18 cellular contexts compared by ENCODE assay signal in the genomic region with DNA sequence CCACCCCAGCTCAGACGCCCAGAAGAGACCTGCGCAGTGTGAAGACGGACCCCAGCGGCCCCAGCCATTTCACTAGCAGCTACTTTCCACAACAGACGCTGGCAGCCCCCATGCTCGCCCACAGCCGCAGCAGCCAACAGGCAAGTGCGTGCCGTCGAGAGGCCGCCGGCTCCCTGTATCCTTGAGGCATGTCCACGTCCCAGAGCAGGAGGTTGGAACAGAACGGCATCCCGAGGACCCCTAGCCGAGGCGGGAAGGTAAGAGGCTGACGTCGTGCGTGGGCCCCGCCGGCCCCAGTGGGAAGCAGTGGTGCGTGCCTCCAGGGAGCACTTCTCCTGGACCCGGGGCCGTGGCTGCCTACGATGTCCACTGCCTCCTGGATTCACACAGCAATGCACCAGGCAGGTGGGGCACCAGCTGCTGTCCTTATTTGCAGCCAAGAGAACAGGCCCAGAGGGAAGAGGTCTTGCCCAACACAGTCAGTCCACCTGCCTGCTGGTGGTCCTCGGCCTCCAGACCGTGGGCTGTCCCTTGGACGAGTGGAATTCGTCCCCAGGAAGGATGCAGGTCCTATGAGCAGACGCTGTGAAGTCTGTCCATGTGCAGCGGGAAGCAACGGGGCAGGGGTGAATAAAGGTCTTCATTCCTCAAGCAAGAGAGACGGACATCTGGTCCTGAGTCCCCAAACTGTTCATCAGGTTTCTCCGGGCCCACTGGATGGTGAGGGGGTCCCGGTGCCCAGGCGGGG. TPM values are rescaled to one million over a fixed set of nuclear protein-coding genes. Genes with fewer than 3 reads are reported as not detected.
DNase-seq lines count a peak whose midpoint lies in the region; ATAC-seq, FAIRE-seq and TF ChIP-seq lines count a peak whose summit lies in the region.
"Had no signal": no experiment of that assay in that cellular context is flagged by ENCODE, and none has a peak within 500 bp of the region (broad histone marks: within the 10 kb centered on the region; RNA-seq: fewer than 3 reads in every experiment).

No MANE protein-coding gene starts in this region.

- no peaks in the 10 kb centered on the region for H4K20me1 ChIP-seq in GM12878 (ENCODE audit: control insufficient read depth, insufficient read depth)

- no peaks in the 10 kb centered on the region for H3K79me2 ChIP-seq in GM12878 (ENCODE audit: control insufficient read depth, insufficient read depth, low read length)

- no TSS peak for BruUV-seq in GM12878 (replicated peaks; lab: Mats Ljungman, UMichigan)

- intact Hi-C loops in activated CD4-positive, alpha-beta memory T cell treated with anti-CD3 and anti-CD28 coated beads for 36 hours (cut with micrococcal nuclease) = no loop called here
- intact Hi-C loops in GM12878 (cut with micrococcal nuclease; ENCODE audit: unreplicated experiment) = no loop called here

- no peaks in the 10 kb centered on the region for H3K4me1 Mint-ChIP-seq in activated CD4-positive, alpha-beta memory T cell treated with anti-CD3 and anti-CD28 coated beads for 36 hours (ENCODE audit: low read depth)
- no peaks in the 10 kb centered on the region for H3K4me1 Mint-ChIP-seq in activated CD4-positive, alpha-beta memory T cell treated with anti-CD3 and anti-CD28 coated beads, Interleukin-2, amount 10 ng/mL, durations not matched to agents 7 days and 5 days

- TF ChIP-seq RAD21 in GM12878 (IDR thresholded peaks at IDR 0.05; ENCODE audit: insufficient read depth, low read depth, low read length) = no peak

- no peaks in the 10 kb centered on the region for H3K27me3 ChIP-seq in NT2/D1 (ENCODE audit: insufficient read depth, insufficient read length)
- H3K27me3 ChIP-seq in GM12878 (replicated peaks in 1 of 2; ENCODE audit: control insufficient read depth in 2 of 2, insufficient read depth in 2 of 2, low read length in 1 of 2) = no peaks in the 10 kb centered on the region

- CTCF ChIA-PET in activated CD4-positive, alpha-beta memory T cell treated with anti-CD3 and anti-CD28 coated beads for 36 hours (lab: Charles Lee) = interaction anchor here (0.5 to 3.8 kb wide), 2 partner anchors 19 to 177 kb away, joined by 3 to 20 read pairs; no protein-coding TSS in a partner anchor
- CTCF ChIA-PET in activated CD4-positive, alpha-beta memory T cell treated with anti-CD3 and anti-CD28 coated beads, Interleukin-2, amount 10 ng/mL, durations not matched to agents 7 days and 5 days (lab: Charles Lee) = no interaction called here
- CTCF ChIA-PET in GM12878 (lab: Yijun Ruan, JAX) = interaction anchor here (0.8 kb wide), 1 partner anchor 52 kb away, joined by 3 read pairs; no protein-coding TSS in a partner anchor

- H3K27ac ChIP-seq in GM12878 (ENCODE audit: control insufficient read depth, insufficient read depth) = no peak overlapping the region
- H3K27ac ChIP-seq: left lung had no signal

- H2AFZ ChIP-seq in GM12878 (ENCODE audit: control insufficient read depth, low read depth, low read length) = no peak overlapping the region

- H3K4me3 ChIP-seq in NT2/D1 (ENCODE audit: insufficient read length, low read depth) (no peak overlapping the region), GM12878 (no peak overlapping the region)
- H3K4me3 ChIP-seq: left lung had no signal

- no peak for TF ChIP-seq CTCF in GM12878 (IDR thresholded peaks at IDR 0.05 in 2 of 3, conservative IDR thresholded peaks at IDR 0.05 in 1 of 3; ENCODE audit: control insufficient read depth in 2 of 3, extremely low read depth in 1 of 3, insufficient read depth in 1 of 3, low read depth in 3 of 3, low read length in 3 of 3)

- H3K4me1 ChIP-seq in NT2/D1 (ENCODE audit: insufficient read depth, insufficient read length) (peaks cover 38% of the 10 kb centered on the region), GM12878 (ENCODE audit: control insufficient read depth, insufficient read depth, low read length) (0 out of 2 replicates have a peak, but pooled peaks cover 2% of the 10 kb centered on the region)
- H3K4me1 ChIP-seq: left lung had no signal

- no peak for FAIRE-seq in GM12878 (lab: Jason Lieb, UNC)
- FAIRE-seq: endometrium, RCC 7860 had no signal

- no peaks in the 10 kb centered on the region for H3K27me3 Mint-ChIP-seq in activated CD4-positive, alpha-beta memory T cell treated with anti-CD3 and anti-CD28 coated beads for 36 hours
- no peaks in the 10 kb centered on the region for H3K27me3 Mint-ChIP-seq in activated CD4-positive, alpha-beta memory T cell treated with anti-CD3 and anti-CD28 coated beads, Interleukin-2, amount 10 ng/mL, durations not matched to agents 7 days and 5 days
- H3K27me3 Mint-ChIP-seq: CD4-positive, alpha-beta T cell; IgD-negative memory B cell had no signal

- H3K27ac Mint-ChIP-seq in activated CD4-positive, alpha-beta memory T cell treated with anti-CD3 and anti-CD28 coated beads for 36 hours = no peak overlapping the region
- no peak overlapping the region for H3K27ac Mint-ChIP-seq in activated CD4-positive, alpha-beta memory T cell treated with anti-CD3 and anti-CD28 coated beads, Interleukin-2, amount 10 ng/mL, durations not matched to agents 7 days and 5 days
- H3K27ac Mint-ChIP-seq: CD4-positive, alpha-beta T cell had no signal

- H3K4me3 Mint-ChIP-seq in activated CD4-positive, alpha-beta memory T cell treated with anti-CD3 and anti-CD28 coated beads for 36 hours = no peak overlapping the region
- no peak overlapping the region for H3K4me3 Mint-ChIP-seq in activated CD4-positive, alpha-beta memory T cell treated with anti-CD3 and anti-CD28 coated beads, Interleukin-2, amount 10 ng/mL, durations not matched to agents 7 days and 5 days
- H3K4me3 Mint-ChIP-seq: CD4-positive, alpha-beta T cell had no signal

- H3K36me3 ChIP-seq in NT2/D1 (ENCODE audit: insufficient read depth, insufficient read length, low read length) = peaks cover 66% of the 10 kb centered on the region
- H3K36me3 ChIP-seq in GM12878 (ENCODE audit: control insufficient read depth in 2 of 2, insufficient read depth in 2 of 2, low read length in 1 of 2) = peaks cover 9 to 43% of the 10 kb centered on the region in 2 experiments

- peak; percentile 60 for TF ChIP-seq POLR2A in GM12878 (IDR thresholded peaks at IDR 0.05; ENCODE audit: low read depth, low read length)

- H3K9ac ChIP-seq in NT2/D1 (ENCODE audit: insufficient read length, low read depth) (peak overlapping the region; percentile 46), GM12878 (ENCODE audit: control insufficient read depth, insufficient read depth, low read length) (no peak overlapping the region)

- in situ Hi-C loops in GM12878 (cut with MboI) = no loop called here

- RAD21 ChIA-PET in GM12878 (lab: Charles Lee; ENCODE audit: unreplicated experiment) = interaction anchor here (2.2 kb wide), 1 partner anchor 20 kb away, joined by 5 read pairs; no protein-coding TSS in a partner anchor

- H3K9me3 ChIP-seq in NT2/D1 (ENCODE audit: insufficient read depth, low read length) (no peaks in the 10 kb centered on the region), GM12878 (replicated peaks; ENCODE audit: control insufficient read depth, insufficient read depth, low read length) (no peaks in the 10 kb centered on the region)
- H3K9me3 ChIP-seq: left lung had no signal

- peaks cover 47% of the 10 kb centered on the region for H3K36me3 Mint-ChIP-seq in activated CD4-positive, alpha-beta memory T cell treated with anti-CD3 and anti-CD28 coated beads for 36 hours
- peaks cover 51% of the 10 kb centered on the region for H3K36me3 Mint-ChIP-seq in activated CD4-positive, alpha-beta memory T cell treated with anti-CD3 and anti-CD28 coated beads, Interleukin-2, amount 10 ng/mL, durations not matched to agents 7 days and 5 days (ENCODE audit: low read depth)
- H3K36me3 Mint-ChIP-seq: IgD-negative memory B cell had no signal

- DNase-seq in activated CD4-positive, alpha-beta memory T cell treated with anti-CD3 and anti-CD28 coated beads for 36 hours = peak; percentile 9
- DNase-seq in activated CD4-positive, alpha-beta memory T cell treated with anti-CD3 and anti-CD28 coated beads, Interleukin-2, amount 10 ng/mL, durations not matched to agents 7 days and 5 days = no peak
- DNase-seq in NT2/D1 (ENCODE audit: low read depth, low spot score) (no peak), GM12878 (ENCODE audit: low read depth, low spot score) (no peak), globus pallidus (ENCODE audit: low spot score) (no peak), NCI-H748 treated with DMSO at 0.1 percent for 48 hours (lab: John Stamatoyannopoulos, UW) (no peak), DMS79 treated with DMSO at 0.1 percent for 48 hours (lab: John Stamatoyannopoulos, UW) (no peak)
- DNase-seq in stimulated activated CD4-positive, alpha-beta T cell treated with anti-CD3 and anti-CD28 coated beads, Interleukin-4, amount 100 ng/mL, for 1 hour = peak; percentile 7
- DNase-seq: CD4-positive, alpha-beta T cell; foreskin fibroblast; NCI-H2029 treated with DMSO at 0.1 percent for 48 hours; NCI-H69; right cardiac atrium; trophoblast cell had no signal

- POLR2A ChIA-PET in activated CD4-positive, alpha-beta memory T cell treated with anti-CD3 and anti-CD28 coated beads for 36 hours (lab: Charles Lee) = interaction anchor here (1.5 kb wide), 1 partner anchor 50 kb away, joined by 4 read pairs; no protein-coding TSS in a partner anchor
- POLR2A ChIA-PET in activated CD4-positive, alpha-beta memory T cell treated with anti-CD3 and anti-CD28 coated beads, Interleukin-2, amount 10 ng/mL, durations not matched to agents 7 days and 5 days (lab: Charles Lee) = no interaction called here
- POLR2A ChIA-PET in GM12878 (lab: Charles Lee) = interaction anchor here (0.6 kb wide), 1 partner anchor 50 kb away, joined by 7 read pairs; no protein-coding TSS in a partner anchor

- 91% methylated on average over 37 of the region's 37 CpGs for WGBS in GM12878 (ENCODE audit: insufficient coverage, insufficient replicate concordance, low lambda C conversion rate, missing lambda C conversion rate)

- no peaks in the 10 kb centered on the region for H3K9me3 Mint-ChIP-seq in activated CD4-positive, alpha-beta memory T cell treated with anti-CD3 and anti-CD28 coated beads for 36 hours
- no peaks in the 10 kb centered on the region for H3K9me3 Mint-ChIP-seq in activated CD4-positive, alpha-beta memory T cell treated with anti-CD3 and anti-CD28 coated beads, Interleukin-2, amount 10 ng/mL, durations not matched to agents 7 days and 5 days
- H3K9me3 Mint-ChIP-seq: CD4-positive, alpha-beta T cell; IgD-negative memory B cell had no signal

- H3K4me2 ChIP-seq in GM12878 (ENCODE audit: control insufficient read depth, insufficient read depth) = no peak overlapping the region

- SMC1A ChIA-PET in GM12878 (lab: Charles Lee; ENCODE audit: uncharacterized antibody, unreplicated experiment) = interaction anchor here (0.7 kb wide), 1 partner anchor 52 kb away, joined by 3 read pairs; no protein-coding TSS in a partner anchor

- no peak for ATAC-seq in GM12878
- ATAC-seq: left lung, right cardiac atrium had no signal

- TF ChIP-seq EP300 in GM12878 (IDR thresholded peaks at IDR 0.05; ENCODE audit: borderline replicate concordance in 1 of 2, control insufficient read depth in 1 of 2, low read depth in 2 of 2, low read length in 2 of 2) = no peak

RNA-seq across cellular contexts. Expression of a gene that starts 38.5 kb away (rescaled TPM):
- 100 to 1,000 TPM; 262 TPM for total RNA-seq in activated CD4-positive, alpha-beta memory T cell treated with anti-CD3 and anti-CD28 coated beads for 36 hours
- 100 to 1,000 TPM; 178 to 187 TPM for total RNA-seq in activated CD4-positive, alpha-beta memory T cell treated with anti-CD3 and anti-CD28 coated beads, Interleukin-2, amount 10 ng/mL, durations not matched to agents 7 days and 5 days
- total RNA-seq in GM12878 (2013; cell fraction: nucleolus; rRNA removed) = 30.6 and 32.7 TPM in 2 replicates
- total RNA-seq in GM12878 (2014; rRNA removed) (29.8 and 33.4 TPM in 2 replicates), GM12878 (2014; rRNA removed; fragmentation: Illumina TruSeq; extraction: Trizol) (11.4 and 13.0 TPM in 2 replicates), GM12878 (2021) (95.1 and 101 TPM in 2 replicates)
- 25.8 TPM for polyA plus RNA-seq in GM12878 (2011; ENCODE audit: low read depth)
- polyA plus RNA-seq in GM12878 (2011; rRNA removed) (4.8 and 8.6 TPM in 2 replicates), GM12878 (2014; fragmentation: Illumina TruSeq; extraction: Trizol) (10.1 and 38.1 TPM in 2 replicates), GM12878 (2014; fragmentation: Nextera tagmentation; extraction: Ambion mirVana) (1 to 10 TPM; 2.3 to 4.2 TPM), GM12878 (2014; rRNA removed) (44.5 and 51.5 TPM in 2 replicates), GM12878 (2016; fragmentation: Nextera tagmentation; extraction: Ambion mirVana) (10 to 100 TPM; 55.0 to 56.2 TPM)
- polyA plus RNA-seq in GM12878 (2011; cell fraction: cytosol; rRNA removed) = 15.8 and 16.8 TPM in 2 replicates
- polyA plus RNA-seq in GM12878 (2011; cell fraction: nucleus; rRNA removed) = 25.1 and 32.3 TPM in 2 replicates
- polyA plus RNA-seq in GM12878 (2012) = 45.2 and 60.4 TPM in 2 replicates
- polyA minus RNA-seq in GM12878 (2011; rRNA and poly(A)+ RNA removed) = 10.7 and 17.2 TPM in 2 replicates
- 20.3 and 21.6 TPM in 2 replicates for polyA minus RNA-seq in GM12878 (2011; cell fraction: cytosol; rRNA and poly(A)+ RNA removed)
- 10.8 and 18.6 TPM in 2 replicates for polyA minus RNA-seq in GM12878 (2011; cell fraction: nucleus; rRNA and poly(A)+ RNA removed)

Comparison
In these comparisons a context has a peak if more than half of its experiments do, and no peak if none do; other contexts are left out.
1. DNase-seq: peak in activated CD4-positive, alpha-beta memory T cell treated with anti-CD3 and anti-CD28 coated beads for 36 hours (single experiment) and stimulated activated CD4-positive, alpha-beta T cell treated with anti-CD3 and anti-CD28 coated beads, Interleukin-4, amount 100 ng/mL, for 1 hour (single experiment); none in activated CD4-positive, alpha-beta memory T cell treated with anti-CD3 and anti-CD28 coated beads, Interleukin-2, amount 10 ng/mL, durations not matched to agents 7 days and 5 days (single experiment), NT2/D1 (single experiment), GM12878 (single experiment), globus pallidus (single experiment), NCI-H748 treated with DMSO at 0.1 percent for 48 hours (single experiment) and DMS79 treated with DMSO at 0.1 percent for 48 hours (single experiment).